20 cellular contexts compared by ENCODE assay signal in the genomic region with DNA sequence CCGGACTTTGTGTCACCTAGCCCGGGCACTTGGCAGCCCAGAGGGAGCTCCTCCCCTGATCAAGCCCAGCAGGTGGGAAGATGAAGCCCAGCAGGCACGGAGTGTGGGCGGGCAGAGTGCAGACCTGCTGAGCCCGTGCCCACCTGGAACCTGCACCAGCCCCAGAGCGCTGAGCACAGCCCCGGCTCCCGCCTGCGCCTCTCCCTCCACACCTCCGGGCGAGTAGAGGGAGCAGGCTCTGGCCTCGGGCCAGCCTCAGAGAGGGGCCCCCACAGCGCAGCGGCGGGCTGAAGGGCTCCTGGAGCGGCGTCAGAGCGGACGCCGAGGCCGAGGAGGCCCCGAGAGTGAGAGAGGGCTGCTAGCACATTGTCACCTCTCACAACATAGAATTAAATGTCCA.
A peak's percentile ranks its signal among the peaks of the same experiment; 100 is the strongest.
DNase-seq lines count a peak whose midpoint lies in the region; ATAC-seq and TF ChIP-seq lines count a peak whose summit lies in the region.
"Had no signal": no experiment of that assay in that cellular context is flagged by ENCODE, and none has a peak within 500 bp of the region (broad histone marks: within the 10 kb centered on the region; RNA-seq: fewer than 3 reads in every experiment).

No MANE protein-coding gene starts in this region.

- H3K27ac ChIP-seq in PC-9, result no peak overlapping the region
- no peak overlapping the region for H3K27ac ChIP-seq in breast epithelium
- H3K27ac ChIP-seq: KMS-11, Peyer's patch, SK-N-MC had no signal

- no peak for TF ChIP-seq POLR2A in breast epithelium (IDR thresholded peaks at IDR 0.05)

- no peaks in the 10 kb centered on the region for H3K36me3 Mint-ChIP-seq in activated CD4-positive, alpha-beta T cell treated with anti-CD3 and anti-CD28 coated beads, Interleukin-2, amount 10 ng/mL, durations not matched to agents 7 days and 5 days (ENCODE audit: low read depth)

- CTCF ChIA-PET in PC-9 (lab: Charles Lee), result no interaction called here
- CTCF ChIA-PET in activated CD4-positive, alpha-beta T cell treated with anti-CD3 and anti-CD28 coated beads, Interleukin-2, amount 10 ng/mL, durations not matched to agents 7 days and 5 days (lab: Charles Lee), result interaction anchor here (1.3 kb wide), 1 partner anchor 15 kb away, joined by 3 read pairs; no protein-coding TSS in a partner anchor

- TF ChIP-seq CTCF in PC-9 (conservative IDR thresholded peaks at IDR 0.05) (no peak), breast epithelium (IDR thresholded peaks at IDR 0.05) (no peak), omental fat pad (IDR thresholded peaks at IDR 0.05) (no peak)

- H3K9me3 ChIP-seq in PC-9 (ENCODE audit: insufficient read depth, low read depth) (no peaks in the 10 kb centered on the region), breast epithelium (peaks cover 0 to 4% of the 10 kb centered on the region in 2 donors)
- H3K9me3 ChIP-seq: HAP-1 had no signal

- H3K9me3 Mint-ChIP-seq in activated CD4-positive, alpha-beta T cell treated with anti-CD3 and anti-CD28 coated beads, Interleukin-2, amount 10 ng/mL, durations not matched to agents 7 days and 5 days, result peaks cover 10% of the 10 kb centered on the region

- H3K79me2 ChIP-seq in PC-9 (ENCODE audit: low read depth), result no peaks in the 10 kb centered on the region

- H3K4me2 ChIP-seq in PC-9, result no peak overlapping the region
- H3K4me2 ChIP-seq: GM23338, KMS-11 had no signal

- H3K36me3 ChIP-seq in PC-9 (ENCODE audit: low read depth) (no peaks in the 10 kb centered on the region), breast epithelium (no peaks in the 10 kb centered on the region)
- H3K36me3 ChIP-seq: HAP-1, Peyer's patch had no signal

- H3K4me3 Mint-ChIP-seq in activated CD4-positive, alpha-beta T cell treated with anti-CD3 and anti-CD28 coated beads, Interleukin-2, amount 10 ng/mL, durations not matched to agents 7 days and 5 days, result no peak overlapping the region
- H3K4me3 Mint-ChIP-seq: GM23338 had no signal

- H3K4me1 Mint-ChIP-seq in activated CD4-positive, alpha-beta T cell treated with anti-CD3 and anti-CD28 coated beads, Interleukin-2, amount 10 ng/mL, durations not matched to agents 7 days and 5 days, result no peaks in the 10 kb centered on the region

- no peak overlapping the region for H3K4me3 ChIP-seq in PC-9
- no peak overlapping the region for H3K4me3 ChIP-seq in breast epithelium
- H3K4me3 ChIP-seq: GM23338, HAP-1, Peyer's patch, SK-N-MC had no signal

- DNase-seq in NCI-H2171 treated with DMSO at 0.1 percent for 48 hours (lab: John Stamatoyannopoulos, UW) (peak; percentile 35), NCI-H2171 (lab: John Stamatoyannopoulos, UW) (no peak), NCI-H1417 (lab: John Stamatoyannopoulos, UW) (peak in 2 of 3 experiments; percentile 83 to 84), PC-9 (no peak), sciatic nerve (ENCODE audit: low spot score) (no peak), breast epithelium (ENCODE audit: low spot score in 2 of 2) (no peak), omental fat pad (ENCODE audit: low spot score) (no peak)
- no peak for DNase-seq in activated CD4-positive, alpha-beta T cell treated with anti-CD3 and anti-CD28 coated beads, Interleukin-2, amount 10 ng/mL, durations not matched to agents 7 days and 5 days
- DNase-seq: DMS153, IMR-90, MM.1S, NCI-H187 treated with DMSO at 0.1 percent for 48 hours, NCI-H226, NCI-H524, Peyer's patch, SHP77 treated with DMSO at 0.1 percent for 48 hours had no signal

- peaks cover 4% of the 10 kb centered on the region; the same call in 1 of the 2 replicates for H3K9me2 ChIP-seq in PC-9 (ENCODE audit: insufficient read depth)

- H3K27me3 ChIP-seq in PC-9 (ENCODE audit: insufficient read depth, low read depth) (no peaks in the 10 kb centered on the region), breast epithelium (no peaks in the 10 kb centered on the region)
- H3K27me3 ChIP-seq: Peyer's patch had no signal

- no peaks in the 10 kb centered on the region for H3F3A ChIP-seq in PC-9 (ENCODE audit: insufficient read depth, low read depth)

- no peaks in the 10 kb centered on the region for H3K27me3 Mint-ChIP-seq in activated CD4-positive, alpha-beta T cell treated with anti-CD3 and anti-CD28 coated beads, Interleukin-2, amount 10 ng/mL, durations not matched to agents 7 days and 5 days

- H3K4me1 ChIP-seq in PC-9 (replicated peaks; ENCODE audit: insufficient read depth) (no peaks in the 10 kb centered on the region), breast epithelium (no peaks in the 10 kb centered on the region)
- H3K4me1 ChIP-seq: HAP-1, Peyer's patch had no signal

- no TSS peak for BruUV-seq in PC-9 (replicated peaks; lab: Mats Ljungman, UMichigan)

- peak; percentile 20 for ATAC-seq in sciatic nerve
- no peak for ATAC-seq in omental fat pad (ENCODE audit: low FRiP score)
- ATAC-seq: GM23338 had no signal

- POLR2A ChIA-PET in PC-9 (lab: Charles Lee; ENCODE audit: unreplicated experiment), result no interaction called here
- POLR2A ChIA-PET in activated CD4-positive, alpha-beta T cell treated with anti-CD3 and anti-CD28 coated beads, Interleukin-2, amount 10 ng/mL, durations not matched to agents 7 days and 5 days (lab: Charles Lee), result no interaction called here

- no peak overlapping the region for H3K27ac Mint-ChIP-seq in activated CD4-positive, alpha-beta T cell treated with anti-CD3 and anti-CD28 coated beads, Interleukin-2, amount 10 ng/mL, durations not matched to agents 7 days and 5 days
- H3K27ac Mint-ChIP-seq: GM23338 had no signal

- intact Hi-C loops in PC-9 (cut with micrococcal nuclease; ENCODE audit: unreplicated experiment) (no loop called here), sciatic nerve (cut with DNase I) (no loop called here), breast epithelium (cut with DNase I; ENCODE audit: low total_unique reads) (no loop called here)

- H4K20me1 ChIP-seq in PC-9 (ENCODE audit: insufficient read depth), result no peaks in the 10 kb centered on the region

- H2AFZ ChIP-seq in PC-9, result 0 out of 2 replicates have a peak overlapping the region, but pooled peaks have one; percentile 33
- H2AFZ ChIP-seq: GM23338 had no signal

Comparison
In these comparisons a context has a peak if more than half of its experiments do, and no peak if none do; other contexts are left out.
1. DNase-seq: peak in NCI-H2171 treated with DMSO at 0.1 percent for 48 hours (single experiment) and NCI-H1417 (2 of 3); none in NCI-H2171 (single experiment), PC-9 (0 of 2), sciatic nerve (single experiment), breast epithelium (0 of 2), activated CD4-positive, alpha-beta T cell treated with anti-CD3 and anti-CD28 coated beads, Interleukin-2, amount 10 ng/mL, durations not matched to agents 7 days and 5 days (single experiment) and omental fat pad (single experiment).